8 cellular contexts compared by ENCODE assay signal in genomic region chr13:42720116-42720857, GRCh38.
A peak's percentile ranks its signal among the peaks of the same experiment; 100 is the strongest.
DNase-seq lines count a peak whose midpoint lies in the region; ATAC-seq, FAIRE-seq and TF ChIP-seq lines count a peak whose summit lies in the region.

No MANE protein-coding gene starts in this region.

- H3K27me3 ChIP-seq in BE2C (no peaks in the 10 kb centered on the region), HepG2 (ENCODE audit: control insufficient read depth in 1 of 2, insufficient read depth in 2 of 2, low read length in 2 of 2) (no peaks in the 10 kb centered on the region)

- DNase-seq in BE2C (peak; percentile 63), HS-5 (ENCODE audit: low read depth) (peak; percentile 76), T1000 (lab: John Stamatoyannopoulos, UW) (peak; percentile 26), HepG2 (ENCODE audit: low spot score) (peak; percentile 7), GM13976 (ENCODE audit: low spot score) (no peak)
- no peak for DNase-seq in activated CD8-positive, alpha-beta memory T cell treated with anti-CD3 and anti-CD28 coated beads, Interleukin-2, amount 50 U/mL, for 4 hours

- no peak overlapping the region for H3K9ac ChIP-seq in HepG2 (ENCODE audit: insufficient read depth, low read depth, low read length)

- TF ChIP-seq CTCF in BE2C (IDR thresholded peaks at IDR 0.05; ENCODE audit: low read depth, low read length), result no peak
- TF ChIP-seq CTCF in HepG2 (CRISPR knock-in tag; IDR thresholded peaks at IDR 0.05), result no peak
- no peak for TF ChIP-seq CTCF in GM13976 (IDR thresholded peaks at IDR 0.05; ENCODE audit: borderline replicate concordance, control extremely low read depth, extremely low read depth, insufficient read depth, missing control alignments)

- H4K20me1 ChIP-seq in HepG2 (ENCODE audit: insufficient read depth, low read length), result no peaks in the 10 kb centered on the region

- BruUV-seq in HepG2 (replicated peaks; lab: Mats Ljungman, UMichigan), result no TSS peak

- no peak overlapping the region for H3K4me2 ChIP-seq in HepG2 (ENCODE audit: low read depth, low read length)

- no peak overlapping the region for H2AFZ ChIP-seq in HepG2 (ENCODE audit: low read length)

- no peak overlapping the region for H3K27ac ChIP-seq in HepG2 (ENCODE audit: extremely low read length, insufficient read depth, low read length)

- no peak for TF ChIP-seq RAD21 in HepG2 (CRISPR knock-in tag; IDR thresholded peaks at IDR 0.05)

- POLR2A ChIA-PET in HepG2 (lab: Yijun Ruan, JAX), result no interaction called here

- no peak for TF ChIP-seq POLR2A in HepG2 (IDR thresholded peaks at IDR 0.05; ENCODE audit: insufficient read depth in 1 of 2, low read depth in 2 of 2, low read length in 2 of 2)

- CTCF ChIA-PET in HepG2 (lab: Yijun Ruan, JAX; ENCODE audit: low intra/inter-chr PET ratio, low total read pairs), result no interaction called here

- 2% methylated on average over 12 of the region's 12 CpGs for WGBS in HepG2 (ENCODE audit: low lambda C conversion rate)

- H3K4me1 ChIP-seq in BE2C, result peaks cover 18% of the 10 kb centered on the region
- H3K4me1 ChIP-seq in HepG2 (ENCODE audit: insufficient read depth, low read length), result no peaks in the 10 kb centered on the region

- TF ChIP-seq EP300 in HepG2 (IDR thresholded peaks at IDR 0.05; ENCODE audit: low read depth in 2 of 2, low read length in 2 of 2) (no peak), HepG2 (CRISPR knock-in tag; IDR thresholded peaks at IDR 0.05; ENCODE audit: borderline replicate concordance) (no peak)

- in situ Hi-C loops in HepG2 (cut with HindIII; ENCODE audit: extremely low pct_ligation_motif_present, low pct_unique_long_range_greater_than_20kb), result no loop called here
- in situ Hi-C loops in GM13976 (cut with MboI; ENCODE audit: low sequenced_read_pairs, unreplicated experiment), result no loop called here

- H3K9me3 ChIP-seq in BE2C, result no peaks in the 10 kb centered on the region; the same call in 1 of the 2 replicates
- no peaks in the 10 kb centered on the region for H3K9me3 ChIP-seq in HepG2 (ENCODE audit: low read length)

- no peaks in the 10 kb centered on the region for H3K79me2 ChIP-seq in HepG2 (ENCODE audit: insufficient read depth, low read length)

- intact Hi-C loops in HepG2 (cut with micrococcal nuclease; ENCODE audit: unreplicated experiment), result no loop called here

- ATAC-seq in HepG2 (no peak; the same call in 2 of the 3 replicates), GM19035 (IDR thresholded peaks at IDR 0.05; ENCODE audit: unreplicated experiment) (no peak), GM19455 (IDR thresholded peaks at IDR 0.05; ENCODE audit: unreplicated experiment) (no peak)

- FAIRE-seq in HepG2 (lab: Jason Lieb, UNC), result no peak

- H3K36me3 ChIP-seq in BE2C (no peaks in the 10 kb centered on the region), HepG2 (replicated peaks in 1 of 2; ENCODE audit: control insufficient read depth in 1 of 2, insufficient read depth in 2 of 2, low read length in 2 of 2) (no peaks in the 10 kb centered on the region)

- H3K4me3 ChIP-seq in BE2C (ENCODE audit: low read depth, low read length), result peak overlapping the region; percentile 35
- H3K4me3 ChIP-seq in HepG2 (replicated peaks in 1 of 3; ENCODE audit: insufficient read depth in 1 of 3, low read depth in 2 of 3, low read length in 3 of 3), result no peak overlapping the region

TF ChIP-seq in HepG2, 621 proteins besides CTCF, POLR2A, EP300 and RAD21:
- peak; percentile 95 for TF ChIP-seq FOSL2 (CRISPR knock-in tag; IDR thresholded peaks at IDR 0.05)
- 0 out of 2 replicates have a peak, but pooled peaks have one; percentile 24 for TF ChIP-seq ARID3A (IDR thresholded peaks at IDR 0.05; ENCODE audit: low read depth, low read length)
- TF ChIP-seq ATF1 (CRISPR knock-in tag; IDR thresholded peaks at IDR 0.05), result no peak
- peak; percentile 63; the same call in 1 of the 2 replicates for TF ChIP-seq CREB1 (IDR thresholded peaks at IDR 0.05)
- no peak for TF ChIP-seq CREB1 (CRISPR knock-in tag; IDR thresholded peaks at IDR 0.05)
- TF ChIP-seq CEBPB (IDR thresholded peaks at IDR 0.05; ENCODE audit: borderline replicate concordance, low read depth, low read length), result peak; percentile 90
- TF ChIP-seq ATF4 (CRISPR knock-in tag; IDR thresholded peaks at IDR 0.05), result peak in 1 of 2 experiments; percentile 92; a peak in 2 of 4 replicates
- no peak for TF ChIP-seq ZNF232 (CRISPR knock-in tag; IDR thresholded peaks at IDR 0.05; ENCODE audit: borderline replicate concordance)
- TF ChIP-seq HHEX (CRISPR knock-in tag; IDR thresholded peaks at IDR 0.05), result no peak

Comparison
In these comparisons a context has a peak if more than half of its experiments do, and no peak if none do; other contexts are left out.
1. DNase-seq: peak in BE2C (single experiment), HS-5 (single experiment), T1000 (single experiment) and HepG2 (single experiment); none in GM13976 (single experiment) and activated CD8-positive, alpha-beta memory T cell treated with anti-CD3 and anti-CD28 coated beads, Interleukin-2, amount 50 U/mL, for 4 hours (single experiment).